Comparison of ENCODE assay signal across 8 cellular contexts in genomic region chr19:508204-509150, GRCh38. TPM values are rescaled to one million over a fixed set of nuclear protein-coding genes. Genes with fewer than 3 reads are reported as not detected.
DNase-seq lines count a peak whose midpoint lies in the region; ATAC-seq and TF ChIP-seq lines count a peak whose summit lies in the region.

No MANE protein-coding gene starts in this region.

- peaks cover 6% of the 10 kb centered on the region for H3K36me3 Mint-ChIP-seq in activated B cell treated with CpG ODN at 0.5 μM for 24 hours (ENCODE audit: low read depth)

- H3K9me3 Mint-ChIP-seq in activated B cell treated with CpG ODN at 0.5 μM for 24 hours = no peaks in the 10 kb centered on the region

- H3K4me3 ChIP-seq in HCT116 (replicated peaks in 1 of 2; ENCODE audit: low read depth in 1 of 2, low read length in 2 of 2) (peak overlapping the region; percentile 89 to 97), iPS DF 6.9 (ENCODE audit: low read length) (peak overlapping the region; percentile 86; the same call in 1 of the 2 replicates), smooth muscle cell (peak overlapping the region; percentile 97)

- H3K27me3 Mint-ChIP-seq in activated B cell treated with CpG ODN at 0.5 μM for 24 hours = no peaks in the 10 kb centered on the region

- TF ChIP-seq RAD21 in HCT116 (IDR thresholded peaks at IDR 0.05; ENCODE audit: low read depth) = no peak

- H3K9me3 ChIP-seq in HCT116 (ENCODE audit: control insufficient read depth in 1 of 2, insufficient read depth in 1 of 2, low read depth in 1 of 2, low read length in 2 of 2) (no peaks in the 10 kb centered on the region), iPS DF 6.9 (ENCODE audit: control insufficient read depth, insufficient read depth, low read length) (no peaks in the 10 kb centered on the region), smooth muscle cell (replicated peaks; ENCODE audit: low read depth) (no peaks in the 10 kb centered on the region)

- no peak for TF ChIP-seq POLR2A in HCT116 (IDR thresholded peaks at IDR 0.05; ENCODE audit: borderline replicate concordance, extremely low read depth, insufficient read depth, insufficient read length)

- peak overlapping the region; percentile 95 for H3K4me3 Mint-ChIP-seq in activated B cell treated with CpG ODN at 0.5 μM for 24 hours

- peaks cover 5% of the 10 kb centered on the region for H3F3A ChIP-seq in smooth muscle cell (ENCODE audit: low read depth)

- WGBS in iPS DF 6.9 (ENCODE audit: insufficient coverage, insufficient read length) = no CpG with 5 or more reads among the region's 32 CpGs
- 70% methylated on average over 31 of the region's 32 CpGs for WGBS in smooth muscle cell (ENCODE audit: low lambda C conversion rate)

- peak overlapping the region; percentile 91 for H3K27ac ChIP-seq in HCT116 (ENCODE audit: low read depth, low read length)
- no peak overlapping the region for H3K27ac ChIP-seq in iPS DF 6.9 (ENCODE audit: low read length)
- H3K27ac ChIP-seq in smooth muscle cell (ENCODE audit: low read depth) = no peak overlapping the region

- DNase-seq in HCT116 (ENCODE audit: low read depth, low spot score) = no peak
- no peak for DNase-seq in activated B cell treated with CpG ODN at 0.5 μM for 24 hours
- no peak for DNase-seq in iPS DF 6.9 (ENCODE audit: low read depth, low spot score)
- DNase-seq in smooth muscle cell (lab: John Stamatoyannopoulos, UW; ENCODE audit: unreplicated experiment) = no peak
- no peak for DNase-seq in NCI-H128 (lab: John Stamatoyannopoulos, UW; ENCODE audit: unreplicated experiment)
- no peak for DNase-seq in iPS-NIHi11 (ENCODE audit: low spot score)
- DNase-seq in stimulated activated CD4-positive, alpha-beta T cell treated with anti-CD3 and anti-CD28 coated beads, Interleukin-2, amount 100 ng/mL, for 24 hours = no peak

- POLR2A ChIA-PET in HCT116 (lab: Charles Lee) = no interaction called here
- POLR2A ChIA-PET in activated B cell treated with CpG ODN at 0.5 μM for 24 hours (lab: Charles Lee) = interaction anchor here (1.0 kb wide), 1 partner anchor 19 kb away, joined by 4 read pairs; no protein-coding TSS in a partner anchor

- no peaks in the 10 kb centered on the region for H3K27me3 ChIP-seq in HCT116 (ENCODE audit: insufficient read depth, low read length)
- no peaks in the 10 kb centered on the region for H3K27me3 ChIP-seq in iPS DF 6.9 (ENCODE audit: control insufficient read depth, insufficient read depth, low read length)
- H3K27me3 ChIP-seq in smooth muscle cell (ENCODE audit: low read depth) = no peaks in the 10 kb centered on the region

- H4K20me1 ChIP-seq in HCT116 (ENCODE audit: insufficient read depth) (no peaks in the 10 kb centered on the region), smooth muscle cell (ENCODE audit: low read depth) (no peaks in the 10 kb centered on the region)

- H3K79me2 ChIP-seq in HCT116 (ENCODE audit: insufficient read depth, low read length) (peaks cover 11% of the 10 kb centered on the region; the same call in 1 of the 2 replicates), smooth muscle cell (ENCODE audit: low read depth) (peaks cover 16% of the 10 kb centered on the region)

- H3K27ac Mint-ChIP-seq in activated B cell treated with CpG ODN at 0.5 μM for 24 hours = peak overlapping the region; percentile 100

- ATAC-seq in HCT116 (no peak), activated B cell treated with CpG ODN at 0.5 μM for 24 hours (ENCODE audit: low read depth) (no peak), HG03025 (IDR thresholded peaks at IDR 0.05; ENCODE audit: low FRiP score, unreplicated experiment) (no peak)

- peaks cover 41% of the 10 kb centered on the region for H3K4me1 Mint-ChIP-seq in activated B cell treated with CpG ODN at 0.5 μM for 24 hours

- RAD21 ChIA-PET in HCT116 (lab: Charles Lee; ENCODE audit: low non-redundant PET in 1 of 2, low total read pairs in 2 of 2, uncharacterized antibody in 2 of 2, unreplicated experiment in 2 of 2) = no interaction called here

- CTCF ChIA-PET in HCT116 (lab: Charles Lee) (no interaction called here), activated B cell treated with CpG ODN at 0.5 μM for 24 hours (lab: Charles Lee) (no interaction called here)

- no peak overlapping the region for H2AFZ ChIP-seq in HCT116 (ENCODE audit: low read depth, low read length, poor library complexity, severe bottlenecking)
- H2AFZ ChIP-seq in smooth muscle cell (ENCODE audit: low read depth) = no peak overlapping the region

- peak overlapping the region; percentile 97 for H3K9ac ChIP-seq in HCT116 (ENCODE audit: low read length)
- peak overlapping the region; percentile 91 for H3K9ac ChIP-seq in smooth muscle cell (ENCODE audit: low read depth)

- peaks cover 0 to 5% of the 10 kb centered on the region in 2 experiments; a peak in 1 of 4 replicates for H3K36me3 ChIP-seq in HCT116 (ENCODE audit: control insufficient read depth in 1 of 2, insufficient read depth in 2 of 2, low read length in 2 of 2)
- no peaks in the 10 kb centered on the region for H3K36me3 ChIP-seq in iPS DF 6.9 (ENCODE audit: control insufficient read depth, insufficient read depth, low read length)
- no peaks in the 10 kb centered on the region for H3K36me3 ChIP-seq in smooth muscle cell (ENCODE audit: low read depth)

- TF ChIP-seq CTCF in HCT116 (IDR thresholded peaks at IDR 0.05 in 2 of 3, conservative IDR thresholded peaks at IDR 0.05 in 1 of 3; ENCODE audit: borderline replicate concordance in 1 of 3, insufficient read depth in 1 of 3, low read depth in 2 of 3, low read length in 2 of 3) (no peak), activated B cell treated with CpG ODN at 0.5 μM for 24 hours (IDR thresholded peaks at IDR 0.05) (no peak), smooth muscle cell (IDR thresholded peaks at IDR 0.05; ENCODE audit: borderline replicate concordance, insufficient read depth, poor library complexity, severe bottlenecking) (no peak)

- TSS peak; percentile 70 for BruUV-seq in HCT116 (replicated peaks; lab: Mats Ljungman, UMichigan)

- no peaks in the 10 kb centered on the region for H3K9me2 ChIP-seq in HCT116 (ENCODE audit: insufficient read depth)

- intact Hi-C loops in HCT116 (cut with micrococcal nuclease) (loop anchor here (10.0 kb wide), 1 partner anchor 124 kb away; no protein-coding TSS in a partner anchor), activated B cell treated with CpG ODN at 0.5 μM for 24 hours (cut with micrococcal nuclease) (loop anchor here (10.0 kb wide), 2 partner anchors 164 to 214 kb away; partner anchors contain the start of genes MIER2 and PLPP2)

- H3K4me2 ChIP-seq in HCT116 (ENCODE audit: low read length) (peak overlapping the region; percentile 85), smooth muscle cell (peak overlapping the region; percentile 100)

- H3K4me1 ChIP-seq in HCT116 (ENCODE audit: control insufficient read depth in 1 of 2, insufficient read depth in 2 of 2, low read length in 2 of 2) (peaks cover 24 to 48% of the 10 kb centered on the region in 2 experiments), iPS DF 6.9 (ENCODE audit: control insufficient read depth, insufficient read depth, low read length) (no peaks in the 10 kb centered on the region; the same call in none of the 2 replicates), smooth muscle cell (ENCODE audit: low read depth) (peaks cover 19% of the 10 kb centered on the region)

TF ChIP-seq in HCT116, 20 proteins besides CTCF, POLR2A, EP300 and RAD21 (continues in another document):
- TF ChIP-seq REST (IDR thresholded peaks at IDR 0.05; ENCODE audit: low read depth) (no peak), ELF1 (IDR thresholded peaks at IDR 0.05; ENCODE audit: borderline replicate concordance, low read depth) (no peak)

RNA-seq across cellular contexts. Expression of gene TPGS1, which starts 1.2 kb away (rescaled TPM):
- total RNA-seq in HCT116 (2021; ENCODE audit: unreplicated experiment) (19.1 TPM), activated B cell treated with CpG ODN at 0.5 μM for 24 hours (20.3 and 23.8 TPM in 2 replicates), smooth muscle cell (14.6 and 20.5 TPM in 2 replicates)
- 8.6 and 8.8 TPM in 2 replicates for polyA plus RNA-seq in HCT116 (2012)
- polyA plus RNA-seq in smooth muscle cell = 49.3 and 51.3 TPM in 2 replicates

RNA-seq across cellular contexts. Expression of gene MADCAM1, which starts 12.2 kb away (rescaled TPM):
- 0.57 TPM for total RNA-seq in HCT116 (2021; ENCODE audit: unreplicated experiment)
- polyA plus RNA-seq in HCT116 (2012) = 0.16 and 0.31 TPM in 2 replicates
- 0.40 and 0.76 TPM in 2 replicates for total RNA-seq in activated B cell treated with CpG ODN at 0.5 μM for 24 hours
- total RNA-seq in smooth muscle cell = not detected in 2 replicates
- polyA plus RNA-seq in smooth muscle cell = 0.24 TPM in 1 of 2 replicates, not detected in the other

RNA-seq across cellular contexts. Expression of gene CDC34, which starts 23.1 kb away (rescaled TPM):
- total RNA-seq in HCT116 (2021; ENCODE audit: unreplicated experiment) = 87.4 TPM
- 89.3 and 95.6 TPM in 2 replicates for polyA plus RNA-seq in HCT116 (2012)
- total RNA-seq in activated B cell treated with CpG ODN at 0.5 μM for 24 hours = 19.8 and 23.1 TPM in 2 replicates
- 67.7 and 72.7 TPM in 2 replicates for total RNA-seq in smooth muscle cell
- polyA plus RNA-seq in smooth muscle cell = 151 and 159 TPM in 2 replicates

RNA-seq across cellular contexts. Expression of gene GZMM, which starts 35.4 kb away (rescaled TPM):
- total RNA-seq in HCT116 (2021; ENCODE audit: unreplicated experiment) (0.59 TPM), activated B cell treated with CpG ODN at 0.5 μM for 24 hours (0.22 TPM in 1 of 2 replicates, not detected in the other), smooth muscle cell (not detected in 2 replicates)
- polyA plus RNA-seq in HCT116 (2012) = 0.53 and 0.67 TPM in 2 replicates
- 0.23 and 0.64 TPM in 2 replicates for polyA plus RNA-seq in smooth muscle cell

RNA-seq across cellular contexts. Expression of gene SHC2, which starts 47.6 kb away (rescaled TPM):
- total RNA-seq in HCT116 (2021; ENCODE audit: unreplicated experiment) (2.5 TPM), activated B cell treated with CpG ODN at 0.5 μM for 24 hours (0.24 TPM in 1 of 2 replicates, not detected in the other), smooth muscle cell (10.8 and 15.6 TPM in 2 replicates)
- polyA plus RNA-seq in HCT116 (2012) = 4.0 and 4.5 TPM in 2 replicates
- 29.3 and 34.5 TPM in 2 replicates for polyA plus RNA-seq in smooth muscle cell
